In genomic region chr4:95092762-95093161, GRCh38 we compare ENCODE assay signal across 17 cellular contexts.
DNase-seq lines count a peak whose midpoint lies in the region; ATAC-seq, FAIRE-seq and TF ChIP-seq lines count a peak whose summit lies in the region.
"Had no signal": no experiment of that assay in that cellular context is flagged by ENCODE, and none has a peak within 500 bp of the region (broad histone marks: within the 10 kb centered on the region; RNA-seq: fewer than 3 reads in every experiment).

No MANE protein-coding gene starts in this region.

- FAIRE-seq in RCC 7860 (lab: Jason Lieb, UNC): peak; percentile 68

- H3K9me2 ChIP-seq in GM23248 (ENCODE audit: insufficient read depth): no peaks in the 10 kb centered on the region; the same call in 1 of the 2 replicates

- 57 to 60% methylated on average over 3 of the region's 3 CpGs for WGBS in GM23248 (ENCODE audit: low coverage in 1 of 2, low lambda C conversion rate in 2 of 2, missing lambda C conversion rate in 2 of 2), 2 experiments

- H3K4me3 ChIP-seq in GM23248: no peak overlapping the region
- H3K4me3 ChIP-seq: BLaER1, esophagus squamous epithelium, vagina had no signal

- H3K27ac Mint-ChIP-seq in nephron: peak overlapping the region; percentile 30 to 68 (median 68)
- H3K27ac Mint-ChIP-seq in activated CD8-positive, alpha-beta memory T cell treated with anti-CD3 and anti-CD28 coated beads, Interleukin-2, amount 10 ng/mL, durations not matched to agents 7 days and 5 days: no peak overlapping the region
- H3K27ac Mint-ChIP-seq: stimulated activated naive CD8-positive, alpha-beta T cell treated with anti-CD3 and anti-CD28 coated beads, Interleukin-15, Interleukin-2, amounts not matched to agents 100 ng/mL and 50 ng/mL, for 24 hours; WTC11 had no signal

- H3K4me2 ChIP-seq in GM23248 (ENCODE audit: unreplicated experiment): no peak overlapping the region
- H3K4me2 ChIP-seq: BLaER1 had no signal

- no peaks in the 10 kb centered on the region for H3K79me2 ChIP-seq in GM23248 (ENCODE audit: insufficient read depth)

- H2AFZ ChIP-seq in GM23248: no peak overlapping the region

- H4K20me1 ChIP-seq in GM23248 (ENCODE audit: insufficient read depth): no peaks in the 10 kb centered on the region
- H4K20me1 ChIP-seq: BLaER1 had no signal

- H3K27me3 Mint-ChIP-seq in nephron (ENCODE audit: low read depth): no peaks in the 10 kb centered on the region
- H3K27me3 Mint-ChIP-seq in activated CD8-positive, alpha-beta memory T cell treated with anti-CD3 and anti-CD28 coated beads, Interleukin-2, amount 10 ng/mL, durations not matched to agents 7 days and 5 days: peaks cover 15% of the 10 kb centered on the region

- H3K27ac ChIP-seq in GM23248: no peak overlapping the region
- H3K27ac ChIP-seq: BLaER1, esophagus squamous epithelium, vagina had no signal

- peak; percentile 2 for DNase-seq in GM23248
- DNase-seq in NCI-H1930 (lab: John Stamatoyannopoulos, UW): peak; percentile 63 to 85
- peak; percentile 9 for DNase-seq in RCC 7860 (ENCODE audit: low spot score)
- DNase-seq in activated CD8-positive, alpha-beta memory T cell treated with anti-CD3 and anti-CD28 coated beads, Interleukin-2, amount 10 ng/mL, durations not matched to agents 7 days and 5 days: no peak
- DNase-seq: activated CD8-positive, alpha-beta memory T cell treated with anti-CD3 and anti-CD28 coated beads for 24 hours; aorta; cortex of kidney; esophagus squamous epithelium; KBM-7; midbrain had no signal

- no peaks in the 10 kb centered on the region for H3K36me3 ChIP-seq in GM23248 (ENCODE audit: low read depth)
- H3K36me3 ChIP-seq: BLaER1, esophagus squamous epithelium, vagina had no signal

- no peak overlapping the region for H3K9ac ChIP-seq in GM23248
- H3K9ac ChIP-seq: BLaER1 had no signal

- peaks cover 30% of the 10 kb centered on the region for H3K4me1 Mint-ChIP-seq in nephron
- no peaks in the 10 kb centered on the region for H3K4me1 Mint-ChIP-seq in activated CD8-positive, alpha-beta memory T cell treated with anti-CD3 and anti-CD28 coated beads, Interleukin-2, amount 10 ng/mL, durations not matched to agents 7 days and 5 days
- H3K4me1 Mint-ChIP-seq: WTC11 had no signal

- no peaks in the 10 kb centered on the region for H3K27me3 ChIP-seq in GM23248 (replicated peaks; ENCODE audit: insufficient read depth)
- H3K27me3 ChIP-seq: BLaER1, esophagus squamous epithelium, vagina had no signal

- ATAC-seq in HG02623 (IDR thresholded peaks at IDR 0.05; ENCODE audit: unreplicated experiment): no peak
- no peak for ATAC-seq in activated CD8-positive, alpha-beta memory T cell treated with anti-CD3 and anti-CD28 coated beads, Interleukin-2, amount 10 ng/mL, durations not matched to agents 7 days and 5 days
- no peak for ATAC-seq in GM18502 (IDR thresholded peaks at IDR 0.05; ENCODE audit: poor library complexity, unreplicated experiment)
- ATAC-seq: WTC11 had no signal

- CTCF ChIA-PET in activated CD8-positive, alpha-beta memory T cell treated with anti-CD3 and anti-CD28 coated beads, Interleukin-2, amount 10 ng/mL, durations not matched to agents 7 days and 5 days (lab: Charles Lee): interaction anchor here (1.2 kb wide), 1 partner anchor 12 kb away, joined by 3 read pairs; no protein-coding TSS in a partner anchor

- peaks cover 8% of the 10 kb centered on the region; the same call in 1 of the 2 replicates for H3K4me1 ChIP-seq in GM23248 (ENCODE audit: insufficient read depth)
- H3K4me1 ChIP-seq: BLaER1, esophagus squamous epithelium, vagina had no signal

- H3K4me3 Mint-ChIP-seq in nephron: peak overlapping the region; percentile 19 to 34 (median 19)
- H3K4me3 Mint-ChIP-seq in activated CD8-positive, alpha-beta memory T cell treated with anti-CD3 and anti-CD28 coated beads, Interleukin-2, amount 10 ng/mL, durations not matched to agents 7 days and 5 days: no peak overlapping the region
- H3K4me3 Mint-ChIP-seq: stimulated activated naive CD8-positive, alpha-beta T cell treated with anti-CD3 and anti-CD28 coated beads, Interleukin-15, Interleukin-2, amounts not matched to agents 100 ng/mL and 50 ng/mL, for 24 hours; WTC11 had no signal

- in situ Hi-C loops in GM23248 (cut with MboI): no loop called here

- H3F3A ChIP-seq in GM23248 (ENCODE audit: insufficient read depth): no peaks in the 10 kb centered on the region

- H3K9me3 ChIP-seq in GM23248 (ENCODE audit: low read depth): no peaks in the 10 kb centered on the region
- H3K9me3 ChIP-seq: BLaER1, esophagus squamous epithelium, vagina had no signal

- no peaks in the 10 kb centered on the region for H3K36me3 Mint-ChIP-seq in nephron (ENCODE audit: low read depth)
- no peaks in the 10 kb centered on the region for H3K36me3 Mint-ChIP-seq in activated CD8-positive, alpha-beta memory T cell treated with anti-CD3 and anti-CD28 coated beads, Interleukin-2, amount 10 ng/mL, durations not matched to agents 7 days and 5 days
- H3K36me3 Mint-ChIP-seq: WTC11 had no signal

- TF ChIP-seq CTCF in nephron (IDR thresholded peaks at IDR 0.05; ENCODE audit: unreplicated experiment in 3 of 3): no peak

- H3K9me3 Mint-ChIP-seq in nephron: no peaks in the 10 kb centered on the region
- H3K9me3 Mint-ChIP-seq in activated CD8-positive, alpha-beta memory T cell treated with anti-CD3 and anti-CD28 coated beads, Interleukin-2, amount 10 ng/mL, durations not matched to agents 7 days and 5 days (ENCODE audit: low read depth): no peaks in the 10 kb centered on the region
- H3K9me3 Mint-ChIP-seq: stimulated activated naive CD8-positive, alpha-beta T cell treated with anti-CD3 and anti-CD28 coated beads, Interleukin-15, Interleukin-2, amounts not matched to agents 100 ng/mL and 50 ng/mL, for 24 hours; WTC11 had no signal
